ENCODE assay signal across 11 cellular contexts in the genomic region with DNA sequence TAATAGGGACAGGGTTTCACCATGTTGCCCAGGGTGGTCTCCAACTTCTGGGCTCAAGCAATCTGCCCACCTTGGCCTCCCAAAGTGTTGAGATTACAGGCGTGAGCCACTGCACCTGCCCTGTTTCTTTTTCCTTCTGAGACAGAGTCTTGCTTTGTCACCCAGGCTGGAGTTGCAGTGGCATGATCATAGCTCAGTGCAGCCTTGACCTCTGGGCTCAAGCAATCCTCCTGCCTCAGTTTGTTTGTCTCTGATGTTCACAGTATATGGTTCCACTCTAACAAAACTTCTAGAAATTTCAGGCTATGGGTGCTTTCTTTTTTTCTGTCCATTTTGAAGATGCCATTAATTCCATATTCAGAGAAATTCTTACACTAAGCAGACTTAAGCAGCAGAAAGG.
"Had no signal": no experiment of that assay in that cellular context is flagged by ENCODE, and none has a peak within 500 bp of the region (broad histone marks: within the 10 kb centered on the region; RNA-seq: fewer than 3 reads in every experiment).

No MANE protein-coding gene starts in this region.

- H3K4me3 Mint-ChIP-seq: GM23338, H9, HFFc6 had no signal

- H3K9me3 Mint-ChIP-seq: GM23338, H9, HFFc6 had no signal

- H3K4me2 ChIP-seq: GM23338 had no signal

- FAIRE-seq: H1, H54 had no signal

- DNase-seq: GM23248, GOT3, H7, H9, HCEC 1CT, HFFc6 had no signal

- H3K4me3 ChIP-seq: GM23248, GM23338, HAP-1 had no signal

- H3K9me3 ChIP-seq: HAP-1 had no signal

- H3K4me1 ChIP-seq: HAP-1 had no signal

- H2AFZ ChIP-seq: GM23248, GM23338 had no signal

- H3K36me3 ChIP-seq: HAP-1 had no signal

- H3K27ac Mint-ChIP-seq: GM23338, H9, HFFc6 had no signal

- ATAC-seq: GM23338, HCT116 had no signal

- H3K9ac ChIP-seq: GM23248 had no signal

- H3K4me1 Mint-ChIP-seq: GM23338, H9 had no signal

- H3K27ac ChIP-seq: GM23248 had no signal
